Comparison of ENCODE assay signal across 34 cellular contexts in the genomic region with DNA sequence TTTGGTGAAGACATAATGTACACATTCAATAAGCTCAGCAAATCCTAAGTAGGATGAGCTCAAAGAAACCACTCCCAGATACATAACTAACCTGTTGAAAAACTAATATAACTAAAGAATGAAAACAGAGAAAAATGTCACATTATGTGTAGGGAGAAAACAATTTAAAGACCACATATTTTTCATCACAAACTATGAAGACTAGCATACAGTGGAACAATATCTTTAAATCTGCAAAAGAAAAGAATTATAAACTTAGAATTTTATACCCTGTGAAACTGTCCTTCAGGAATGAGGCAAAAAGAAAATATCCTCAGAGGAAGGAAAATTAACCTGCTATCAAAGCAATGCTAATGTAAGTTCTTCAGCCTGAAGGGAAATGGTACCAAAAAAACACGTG.
"Had no signal": no experiment of that assay in that cellular context is flagged by ENCODE, and none has a peak within 500 bp of the region (broad histone marks: within the 10 kb centered on the region; RNA-seq: fewer than 3 reads in every experiment).

No MANE protein-coding gene starts in this region.

- DNase-seq: activated effector memory CD4-positive, alpha-beta T cell treated with anti-CD3 and anti-CD28 coated beads, Interleukin-2, amount 50 U/mL, for 16 hours; activated effector memory CD4-positive, alpha-beta T cell treated with Interleukin-2 at 50 U/mL for 16 hours; activated gamma-delta T cell; activated gamma-delta T cell treated with Interleukin-2 at 50 U/mL for 16 hours; activated naive CD4-positive, alpha-beta T cell; activated naive CD4-positive, alpha-beta T cell treated with anti-CD3 and anti-CD28 coated beads for 36 hours; activated naive CD4-positive, alpha-beta T cell treated with anti-CD3 and anti-CD28 coated beads, Interleukin-2, amount 10 ng/mL, durations not matched to agents 7 days and 5 days; activated naive CD4-positive, alpha-beta T cell treated with anti-CD3 and anti-CD28 coated beads, Interleukin-2, amount 50 U/mL, for 16 hours; activated naive CD4-positive, alpha-beta T cell treated with Interleukin-2 at 50 U/mL for 16 hours; activated naive CD8-positive, alpha-beta T cell treated with anti-CD3 and anti-CD28 coated beads for 36 hours; activated naive CD8-positive, alpha-beta T cell treated with anti-CD3 and anti-CD28 coated beads, Interleukin-2, amount 10 ng/mL, durations not matched to agents 7 days and 5 days; activated naive CD8-positive, alpha-beta T cell treated with anti-CD3 and anti-CD28 coated beads, Interleukin-2, amount 50 U/mL, for 24 hours; activated T-cell treated with anti-CD3 and anti-CD28 coated beads, Interleukin-2, amount 50 U/mL, for 1 hour; activated T-cell treated with anti-CD3 and anti-CD28 coated beads, Interleukin-2, amount 50 U/mL, for 24 hours; activated T-cell treated with anti-CD3 and anti-CD28 coated beads, Interleukin-2, amount 50 U/mL, for 4 hours; activated T-cell treated with anti-CD3 and anti-CD28 coated beads, Interleukin-2, amount 50 U/mL, for 48 hours; activated T-cell treated with anti-CD3 and anti-CD28 coated beads, Interleukin-2, amount 50 U/mL, for 72 hours; adrenal gland; amniotic stem cell; amygdala; anterior cingulate cortex; aorta; body of pancreas; brain microvascular endothelial cell; caudate nucleus; central memory CD4-positive, alpha-beta T cell; cerebellar nuclear complex had no signal

- ATAC-seq: activated naive CD4-positive, alpha-beta T cell treated with anti-CD3 and anti-CD28 coated beads, Interleukin-2, amount 50 U/mL, for 72 hours; activated naive CD8-positive, alpha-beta T cell treated with anti-CD3 and anti-CD28 coated beads, Interleukin-2, amount 50 U/mL, for 24 hours; activated T-cell treated with anti-CD3 and anti-CD28 coated beads, Interleukin-2, amount 50 U/mL, for 4 hours; activated T-cell treated with anti-CD3 and anti-CD28 coated beads, Interleukin-2, amount 50 U/mL, for 72 hours; activated T-helper 17 cell treated with anti-CD3 and anti-CD28 coated beads, Interleukin-2, amount 50 U/mL, for 72 hours; body of pancreas had no signal

- H3K27me3 ChIP-seq: adrenal gland, ascending aorta, body of pancreas, brain microvascular endothelial cell, breast epithelium, cardiac muscle cell had no signal

- H3K9me3 ChIP-seq: ascending aorta, body of pancreas had no signal

- H3K36me3 ChIP-seq: adrenal gland, ascending aorta, brain microvascular endothelial cell, breast epithelium, cardiac muscle cell had no signal

- H3K4me1 ChIP-seq: adrenal gland, ascending aorta, body of pancreas, breast epithelium had no signal

- FAIRE-seq: astrocyte, bronchial epithelial cell had no signal

- H3K27ac ChIP-seq: adrenal gland, ascending aorta, body of pancreas, brain microvascular endothelial cell, breast epithelium, cardiac muscle cell had no signal

- H3K4me3 ChIP-seq: adrenal gland, ascending aorta, body of pancreas, breast epithelium, cardiac muscle cell had no signal
